Comparison of ENCODE assay signal across 8 cellular contexts in the genomic region with DNA sequence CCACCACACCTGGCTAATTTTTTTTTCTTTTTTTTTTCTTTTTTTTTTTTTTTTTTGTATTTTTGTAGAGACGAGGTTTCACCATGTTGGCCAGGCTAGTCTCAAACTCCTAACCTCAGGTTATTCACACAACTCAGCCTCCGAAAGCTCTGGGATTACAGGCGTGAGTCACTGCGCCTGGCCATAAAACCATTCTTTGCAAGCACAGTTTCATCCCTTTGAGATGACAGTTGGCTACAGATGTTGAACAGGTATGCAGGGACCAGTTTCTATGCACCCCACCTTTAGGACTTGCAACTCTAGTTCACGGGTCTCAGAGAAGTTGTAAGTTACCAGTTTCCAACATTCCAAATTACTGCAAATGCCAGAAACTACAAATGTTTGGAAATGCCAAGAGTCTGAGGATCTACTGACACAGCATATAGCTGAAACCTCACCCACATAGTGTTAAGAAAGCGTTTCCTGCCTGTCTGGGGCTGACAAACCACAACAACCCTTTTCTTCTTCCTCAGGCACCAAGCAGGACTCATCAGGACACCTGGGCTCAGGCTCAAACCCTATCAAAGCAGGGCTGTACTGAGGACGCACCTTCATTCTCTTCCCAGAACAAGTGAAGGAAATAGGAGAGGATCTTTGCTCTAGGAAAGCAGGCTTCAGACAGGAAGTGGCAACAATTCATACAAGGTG.
DNase-seq lines count a peak whose midpoint lies in the region; ATAC-seq lines count a peak whose summit lies in the region.

No MANE protein-coding gene starts in this region.

- no peaks in the 10 kb centered on the region for H3K9me3 ChIP-seq in effector memory CD4-positive, alpha-beta T cell (ENCODE audit: control insufficient read depth, low read length)

- H3K4me1 ChIP-seq in effector memory CD4-positive, alpha-beta T cell (ENCODE audit: control insufficient read depth, insufficient read depth, low read length, poor library complexity, severe bottlenecking): peaks cover 38% of the 10 kb centered on the region

- peak; percentile 59 for ATAC-seq in HG03159 (IDR thresholded peaks at IDR 0.05; ENCODE audit: unreplicated experiment)

- no peaks in the 10 kb centered on the region for H3K36me3 ChIP-seq in effector memory CD4-positive, alpha-beta T cell (ENCODE audit: control insufficient read depth, insufficient read depth, low read length)

- H3K27me3 ChIP-seq in effector memory CD4-positive, alpha-beta T cell (replicated peaks; ENCODE audit: control insufficient read depth, insufficient read depth, low read length, poor library complexity, severe bottlenecking): no peaks in the 10 kb centered on the region

- no peak overlapping the region for H3K4me3 ChIP-seq in effector memory CD4-positive, alpha-beta T cell (ENCODE audit: insufficient read depth, low read depth, low read length, poor library complexity, severe bottlenecking)

- peak overlapping the region; percentile 10 for H3K27ac ChIP-seq in effector memory CD4-positive, alpha-beta T cell (ENCODE audit: insufficient read depth, low read length, poor library complexity, severe bottlenecking)

- DNase-seq in activated gamma-delta T cell treated with Interleukin-2 at 50 U/mL for 16 hours: peak; percentile 31
- DNase-seq in activated gamma-delta T cell (lab: John Stamatoyannopoulos, UW): no peak
- peak; percentile 21 for DNase-seq in T-helper 9 cell
- DNase-seq in effector memory CD4-positive, alpha-beta T cell: peak; percentile 23 to 39 (median 24)
- DNase-seq in stimulated activated CD8-positive, alpha-beta memory T cell treated with anti-CD3 and anti-CD28 coated beads, Interleukin-15, amount 100 ng/mL, for 48 hours (ENCODE audit: low read depth in 2 of 2): peak; percentile 30 to 33
- no peak for DNase-seq in NCI-H1436 treated with DMSO at 0.1 percent for 48 hours (lab: John Stamatoyannopoulos, UW)
- DNase-seq in iPS-NIHi7 (ENCODE audit: extremely low spot score): no peak

Comparison
In these comparisons a context has a peak if more than half of its experiments do, and no peak if none do; other contexts are left out.
1. DNase-seq: peak in activated gamma-delta T cell treated with Interleukin-2 at 50 U/mL for 16 hours (single experiment), T-helper 9 cell (single experiment), effector memory CD4-positive, alpha-beta T cell (3 of 3) and stimulated activated CD8-positive, alpha-beta memory T cell treated with anti-CD3 and anti-CD28 coated beads, Interleukin-15, amount 100 ng/mL, for 48 hours (2 of 2); none in activated gamma-delta T cell (single experiment), NCI-H1436 treated with DMSO at 0.1 percent for 48 hours (single experiment) and iPS-NIHi7 (single experiment).